Comparison of ENCODE assay signal across 13 cellular contexts in genomic region chr17:9241774-9242496, GRCh38.
DNase-seq lines count a peak whose midpoint lies in the region; ATAC-seq and TF ChIP-seq lines count a peak whose summit lies in the region.
"Had no signal": no experiment of that assay in that cellular context is flagged by ENCODE, and none has a peak within 500 bp of the region (broad histone marks: within the 10 kb centered on the region; RNA-seq: fewer than 3 reads in every experiment).

No MANE protein-coding gene starts in this region.

- peak overlapping the region in 2 of 3 donors; percentile 57 to 81 for H3K4me3 Mint-ChIP-seq in T-cell
- H3K4me3 Mint-ChIP-seq in glutamatergic neuron (ENCODE audit: unreplicated experiment) = peak overlapping the region; percentile 28
- H3K4me3 Mint-ChIP-seq: T-helper 1 cell treated with Interleukin-12 subunit alpha and Interleukin-12 subunit beta and Interleukin-4 antibody, amounts not matched to agents 30 μg/mL and 1 μg/mL, for 36 hours had no signal

- H3K36me3 Mint-ChIP-seq in T-cell (peaks cover 3% of the 10 kb centered on the region), glutamatergic neuron (ENCODE audit: unreplicated experiment) (peaks cover 5% of the 10 kb centered on the region)

- intact Hi-C loops in prostate gland (cut with DNase I) = loop anchor here (5.0 kb wide), 1 partner anchor 50 kb away; no protein-coding TSS in a partner anchor

- no peak overlapping the region for H3K9ac ChIP-seq in BLaER1

- H3K36me3 ChIP-seq in BLaER1 (no peaks in the 10 kb centered on the region; the same call in 1 of the 2 replicates), prostate gland (no peaks in the 10 kb centered on the region)

- DNase-seq in T-cell (no peak), glutamatergic neuron (no peak), prostate gland (ENCODE audit: low spot score) (no peak), amniotic stem cell (lab: John Stamatoyannopoulos, UW) (no peak), glomerular visceral epithelial cell (ENCODE audit: extremely low spot score) (no peak), activated gamma-delta T cell (lab: John Stamatoyannopoulos, UW) (no peak)
- DNase-seq: activated CD4-positive, alpha-beta T cell treated with anti-CD3 and anti-CD28 coated beads, Interleukin-2, amount 50 U/mL, for 1 hour; cortex of kidney; HCEC 1CT; NCI-H2107 had no signal

- POLR2A ChIA-PET in T-cell (lab: Charles Lee) = no interaction called here

- TF ChIP-seq CTCF in glutamatergic neuron (IDR thresholded peaks at IDR 0.05; ENCODE audit: partially characterized antibody, unreplicated experiment) = no peak
- no peak for TF ChIP-seq CTCF in prostate gland (IDR thresholded peaks at IDR 0.05)

- 0 out of 2 replicates have a peak overlapping the region, but pooled peaks have one; percentile 92 for H3K4me2 ChIP-seq in BLaER1

- H3K27me3 Mint-ChIP-seq in T-cell (no peaks in the 10 kb centered on the region), glutamatergic neuron (ENCODE audit: unreplicated experiment) (peaks cover 10% of the 10 kb centered on the region)

- ATAC-seq in T-cell (replicated peaks in 1 of 4) (no peak), GM21515 (IDR thresholded peaks at IDR 0.05; ENCODE audit: unreplicated experiment) (no peak)

- H3K4me1 Mint-ChIP-seq in T-cell (peaks cover 12 to 19% (median 15%) of the 10 kb centered on the region in 3 donors), glutamatergic neuron (ENCODE audit: low read depth, unreplicated experiment) (peaks cover 10% of the 10 kb centered on the region)

- H3K4me1 ChIP-seq in BLaER1 (peaks cover 49% of the 10 kb centered on the region), prostate gland (replicated peaks) (no peaks in the 10 kb centered on the region)

- H4K20me1 ChIP-seq in BLaER1 = peaks cover 63% of the 10 kb centered on the region

- H3K4me3 ChIP-seq in BLaER1 (no peak overlapping the region), prostate gland (no peak overlapping the region)

- H3K9me3 ChIP-seq in BLaER1 (no peaks in the 10 kb centered on the region), prostate gland (no peaks in the 10 kb centered on the region)

- peak overlapping the region in 1 of 2 donors; percentile 67 for H3K27ac Mint-ChIP-seq in T-cell
- no peak overlapping the region for H3K27ac Mint-ChIP-seq in glutamatergic neuron (ENCODE audit: unreplicated experiment)
- H3K27ac Mint-ChIP-seq: T-helper 1 cell treated with Interleukin-12 subunit alpha and Interleukin-12 subunit beta and Interleukin-4 antibody, amounts not matched to agents 30 μg/mL and 1 μg/mL, for 36 hours had no signal

- no peak for TF ChIP-seq POLR2A in prostate gland (IDR thresholded peaks at IDR 0.05)

- H3K27me3 ChIP-seq in BLaER1 (peaks cover 35% of the 10 kb centered on the region), prostate gland (replicated peaks; ENCODE audit: insufficient read depth) (no peaks in the 10 kb centered on the region)

- H3K9me3 Mint-ChIP-seq in T-cell (no peaks in the 10 kb centered on the region), glutamatergic neuron (ENCODE audit: unreplicated experiment) (peaks cover 5% of the 10 kb centered on the region)
- H3K9me3 Mint-ChIP-seq: T-helper 1 cell treated with Interleukin-12 subunit alpha and Interleukin-12 subunit beta and Interleukin-4 antibody, amounts not matched to agents 30 μg/mL and 1 μg/mL, for 36 hours had no signal

- H3K27ac ChIP-seq in BLaER1 = no peak overlapping the region
- H3K27ac ChIP-seq in prostate gland = peak overlapping the region; percentile 86 to 90

- 81% methylated on average over 12 of the region's 16 CpGs for WGBS in prostate gland

- CTCF ChIA-PET in T-cell (lab: Charles Lee) = no interaction called here
